In genomic region chr18:50578651-50579050, GRCh38 we compare ENCODE assay signal across 26 cellular contexts. TPM values are rescaled to one million over a fixed set of nuclear protein-coding genes. Genes with fewer than 3 reads are reported as not detected.
DNase-seq lines count a peak whose midpoint lies in the region; ATAC-seq, FAIRE-seq and TF ChIP-seq lines count a peak whose summit lies in the region.
"Had no signal": no experiment of that assay in that cellular context is flagged by ENCODE, and none has a peak within 500 bp of the region (broad histone marks: within the 10 kb centered on the region; RNA-seq: fewer than 3 reads in every experiment).

No MANE protein-coding gene starts in this region.

- H3K4me1 Mint-ChIP-seq in activated T-cell treated with anti-CD3 and anti-CD28 coated beads, Interleukin-2, amount 50 U/mL, for 24 hours (ENCODE audit: low read depth), result no peaks in the 10 kb centered on the region
- H3K4me1 Mint-ChIP-seq: activated CD8-positive, alpha-beta memory T cell treated with anti-CD3 and anti-CD28 coated beads, Interleukin-2, amount 10 ng/mL, durations not matched to agents 7 days and 5 days; activated naive CD8-positive, alpha-beta T cell treated with anti-CD3 and anti-CD28 coated beads, Interleukin-2, amount 10 ng/mL, durations not matched to agents 7 days and 5 days had no signal

- peak; percentile 3 for TF ChIP-seq CTCF in hepatocyte (IDR thresholded peaks at IDR 0.05; ENCODE audit: poor library complexity)

- H3K9me2 ChIP-seq in hepatocyte (replicated peaks; ENCODE audit: insufficient read depth), result no peaks in the 10 kb centered on the region

- H3K9me3 Mint-ChIP-seq in activated T-cell treated with anti-CD3 and anti-CD28 coated beads, Interleukin-2, amount 50 U/mL, for 24 hours, result peaks cover 4% of the 10 kb centered on the region
- H3K9me3 Mint-ChIP-seq: activated T-helper 2 cell treated with anti-CD3 and anti-CD28 coated beads, Interferon-gamma antibody, Interleukin-2, Interleukin-4, amounts not matched to agents 10 μg/mL and 5 μg/mL and 100 μg/mL, durations not matched to agents 14 hours and 24 hours and 36 hours; CD8-positive, alpha-beta T cell; natural killer cell treated with Interleukin-12 subunit alpha and Interleukin-12 subunit beta and Interleukin-15 and Interleukin-18, amount 100 ng/mL, for 72 hours had no signal

- no peak for DNase-seq in right cardiac atrium
- DNase-seq in Right ventricle myocardium inferior (ENCODE audit: missing footprints), result no peak
- peak; percentile 24 for DNase-seq in RKO (ENCODE audit: low spot score)
- peak; percentile 61 for DNase-seq in hepatocyte (ENCODE audit: low spot score)
- DNase-seq in H54 (ENCODE audit: insufficient read length, low spot score), result no peak
- DNase-seq in T-helper 1 cell, result no peak
- DNase-seq in activated T-cell treated with anti-CD3 and anti-CD28 coated beads, Interleukin-2, amount 50 U/mL, for 24 hours, result no peak
- DNase-seq: activated CD4-positive, alpha-beta T cell treated with anti-CD3 and anti-CD28 coated beads for 1 hour; activated CD8-positive, alpha-beta memory T cell treated with anti-CD3 and anti-CD28 coated beads, Interleukin-2, amount 10 ng/mL, durations not matched to agents 7 days and 5 days; activated naive CD8-positive, alpha-beta T cell treated with anti-CD3 and anti-CD28 coated beads, Interleukin-2, amount 10 ng/mL, durations not matched to agents 7 days and 5 days; body of pancreas; CD8-positive, alpha-beta T cell; DMS79; foreskin fibroblast; KG1; NCI-H2171 treated with DMSO at 0.1 percent for 48 hours; NCI-H748 treated with DMSO at 0.1 percent for 48 hours; stimulated activated CD4-positive, alpha-beta T cell treated with anti-CD3 and anti-CD28 coated beads, Interleukin-4, amount 100 ng/mL, for 4 hours; T1000 had no signal

- no peaks in the 10 kb centered on the region for H3K79me2 ChIP-seq in hepatocyte

- no peak for FAIRE-seq in H54 (lab: Jason Lieb, UNC)
- FAIRE-seq: endothelial cell of umbilical vein had no signal

- H4K20me1 ChIP-seq in hepatocyte (ENCODE audit: insufficient read depth, poor library complexity, severe bottlenecking), result no peaks in the 10 kb centered on the region

- H3K9me3 ChIP-seq in right cardiac atrium (ENCODE audit: control insufficient read depth, low read length) (no peaks in the 10 kb centered on the region), hepatocyte (ENCODE audit: low read depth) (no peaks in the 10 kb centered on the region)
- H3K9me3 ChIP-seq: body of pancreas had no signal

- no peak overlapping the region for H3K27ac Mint-ChIP-seq in activated T-cell treated with anti-CD3 and anti-CD28 coated beads, Interleukin-2, amount 50 U/mL, for 24 hours
- H3K27ac Mint-ChIP-seq: activated CD8-positive, alpha-beta memory T cell treated with anti-CD3 and anti-CD28 coated beads, Interleukin-2, amount 10 ng/mL, durations not matched to agents 7 days and 5 days; activated naive CD8-positive, alpha-beta T cell treated with anti-CD3 and anti-CD28 coated beads, Interleukin-2, amount 10 ng/mL, durations not matched to agents 7 days and 5 days; activated T-helper 2 cell treated with anti-CD3 and anti-CD28 coated beads, Interferon-gamma antibody, Interleukin-2, Interleukin-4, amounts not matched to agents 10 μg/mL and 5 μg/mL and 100 μg/mL, durations not matched to agents 14 hours and 24 hours and 36 hours; CD8-positive, alpha-beta T cell; natural killer cell treated with Interleukin-12 subunit alpha and Interleukin-12 subunit beta and Interleukin-15 and Interleukin-18, amount 100 ng/mL, for 72 hours had no signal

- no peak overlapping the region for H2AFZ ChIP-seq in hepatocyte

- H3K27me3 Mint-ChIP-seq in activated T-cell treated with anti-CD3 and anti-CD28 coated beads, Interleukin-2, amount 50 U/mL, for 24 hours, result peaks cover 15% of the 10 kb centered on the region

- H3K4me2 ChIP-seq in hepatocyte, result no peak overlapping the region

- ATAC-seq in right cardiac atrium (no peak), Right ventricle myocardium inferior (no peak), GM19397 (IDR thresholded peaks at IDR 0.05; ENCODE audit: unreplicated experiment) (no peak)
- ATAC-seq: activated CD8-positive, alpha-beta memory T cell treated with anti-CD3 and anti-CD28 coated beads, Interleukin-2, amount 10 ng/mL, durations not matched to agents 7 days and 5 days; body of pancreas; CD8-positive, alpha-beta T cell; natural killer cell treated with Interleukin-12 subunit alpha and Interleukin-12 subunit beta and Interleukin-15 and Interleukin-18, amount 100 ng/mL, for 72 hours had no signal

- TF ChIP-seq POLR2A in H54 (IDR thresholded peaks at IDR 0.05; ENCODE audit: low read depth, low read length), result no peak

- H3K27ac ChIP-seq in right cardiac atrium (ENCODE audit: low read length) (peak overlapping the region; percentile 55), hepatocyte (no peak overlapping the region)
- H3K27ac ChIP-seq: body of pancreas had no signal

- 73% methylated on average over 3 of the region's 3 CpGs for WGBS in right cardiac atrium
- WGBS in hepatocyte (ENCODE audit: low lambda C conversion rate, missing lambda C conversion rate), result 84% methylated on average over 3 of the region's 3 CpGs

- H3K4me3 Mint-ChIP-seq in activated T-cell treated with anti-CD3 and anti-CD28 coated beads, Interleukin-2, amount 50 U/mL, for 24 hours, result no peak overlapping the region
- H3K4me3 Mint-ChIP-seq: activated CD8-positive, alpha-beta memory T cell treated with anti-CD3 and anti-CD28 coated beads, Interleukin-2, amount 10 ng/mL, durations not matched to agents 7 days and 5 days; activated naive CD8-positive, alpha-beta T cell treated with anti-CD3 and anti-CD28 coated beads, Interleukin-2, amount 10 ng/mL, durations not matched to agents 7 days and 5 days; CD8-positive, alpha-beta T cell; natural killer cell treated with Interleukin-12 subunit alpha and Interleukin-12 subunit beta and Interleukin-15 and Interleukin-18, amount 100 ng/mL, for 72 hours had no signal

- H3K4me1 ChIP-seq in right cardiac atrium (ENCODE audit: control insufficient read depth, insufficient read depth, low read length) (no peaks in the 10 kb centered on the region), hepatocyte (ENCODE audit: insufficient read depth) (no peaks in the 10 kb centered on the region)
- H3K4me1 ChIP-seq: body of pancreas had no signal

- H3K4me3 ChIP-seq in right cardiac atrium (ENCODE audit: low read length) (no peak overlapping the region), hepatocyte (no peak overlapping the region)
- H3K4me3 ChIP-seq: body of pancreas had no signal

- intact Hi-C loops in right cardiac atrium (cut with DNase I), result no loop called here
- intact Hi-C loops in Right ventricle myocardium inferior (cut with DNase I), result no loop called here

- no peaks in the 10 kb centered on the region for H3K36me3 ChIP-seq in hepatocyte (replicated peaks; ENCODE audit: insufficient read depth, low read depth)

- H3K27me3 ChIP-seq in right cardiac atrium (ENCODE audit: control insufficient read depth, insufficient read depth), result no peaks in the 10 kb centered on the region
- H3K27me3 ChIP-seq in hepatocyte, result no peaks in the 10 kb centered on the region
- H3K27me3 ChIP-seq: body of pancreas had no signal

- no peaks in the 10 kb centered on the region for H3K36me3 Mint-ChIP-seq in activated T-cell treated with anti-CD3 and anti-CD28 coated beads, Interleukin-2, amount 50 U/mL, for 24 hours (ENCODE audit: low read depth)
- H3K36me3 Mint-ChIP-seq: activated CD8-positive, alpha-beta memory T cell treated with anti-CD3 and anti-CD28 coated beads, Interleukin-2, amount 10 ng/mL, durations not matched to agents 7 days and 5 days; activated naive CD8-positive, alpha-beta T cell treated with anti-CD3 and anti-CD28 coated beads, Interleukin-2, amount 10 ng/mL, durations not matched to agents 7 days and 5 days; CD8-positive, alpha-beta T cell; natural killer cell treated with Interleukin-12 subunit alpha and Interleukin-12 subunit beta and Interleukin-15 and Interleukin-18, amount 100 ng/mL, for 72 hours had no signal

RNA-seq across cellular contexts. Expression of gene MAPK4, which starts 18.8 kb away (rescaled TPM):
- total RNA-seq in right cardiac atrium, result 10 to 100 TPM; 24.9 to 73.9 (median 35.1) TPM
- 15.5 TPM for polyA plus RNA-seq in right cardiac atrium
- total RNA-seq in Right ventricle myocardium inferior, result 34.1 TPM
- total RNA-seq in hepatocyte, result 2.4 TPM in 2 replicates
- polyA plus RNA-seq in hepatocyte, result 1.9 and 2.0 TPM in 2 replicates
- total RNA-seq: activated CD8-positive, alpha-beta memory T cell treated with anti-CD3 and anti-CD28 coated beads, Interleukin-2, amount 10 ng/mL, durations not matched to agents 7 days and 5 days; activated naive CD8-positive, alpha-beta T cell treated with anti-CD3 and anti-CD28 coated beads, Interleukin-2, amount 10 ng/mL, durations not matched to agents 7 days and 5 days; activated T-helper 2 cell treated with anti-CD3 and anti-CD28 coated beads, Interferon-gamma antibody, Interleukin-2, Interleukin-4, amounts not matched to agents 10 μg/mL and 5 μg/mL and 100 μg/mL, durations not matched to agents 14 hours and 24 hours and 36 hours; CD8-positive, alpha-beta T cell; endothelial cell of umbilical vein; mesenteric fat pad; natural killer cell treated with Interleukin-12 subunit alpha and Interleukin-12 subunit beta and Interleukin-15 and Interleukin-18, amount 100 ng/mL, for 72 hours; OCI-LY7; pulmonary artery endothelial cell had no signal
- polyA plus RNA-seq: endothelial cell of umbilical vein had no signal

Comparison
In these comparisons a context has a peak if more than half of its experiments do, and no peak if none do; other contexts are left out.
1. DNase-seq: peak in RKO (single experiment) and hepatocyte (single experiment); none in right cardiac atrium (0 of 3), Right ventricle myocardium inferior (single experiment), H54 (single experiment), T-helper 1 cell (0 of 5) and activated T-cell treated with anti-CD3 and anti-CD28 coated beads, Interleukin-2, amount 50 U/mL, for 24 hours (single experiment).